Comparison of ENCODE assay signal across 29 cellular contexts in the genomic region with DNA sequence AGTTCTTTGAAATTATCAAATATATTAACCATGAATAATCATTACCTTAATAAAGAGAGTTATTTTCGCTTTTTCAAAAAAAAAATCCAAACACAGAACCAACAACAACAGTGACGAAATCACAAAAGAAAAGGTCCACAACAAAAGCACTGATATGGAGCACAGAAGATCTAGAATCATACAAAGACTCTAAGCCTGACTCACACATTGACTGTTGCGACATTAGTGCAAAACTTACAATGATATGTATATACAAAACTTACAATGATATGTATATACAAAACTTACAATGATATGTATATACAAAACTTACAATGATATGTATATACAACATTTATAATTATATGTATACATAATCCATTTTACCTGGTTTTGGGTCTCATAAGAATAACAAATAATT.
DNase-seq lines count a peak whose midpoint lies in the region; ATAC-seq, FAIRE-seq and TF ChIP-seq lines count a peak whose summit lies in the region.
"Had no signal": no experiment of that assay in that cellular context is flagged by ENCODE, and none has a peak within 500 bp of the region (broad histone marks: within the 10 kb centered on the region; RNA-seq: fewer than 3 reads in every experiment).

No MANE protein-coding gene starts in this region.

- H3K27ac ChIP-seq in HepG2 (ENCODE audit: extremely low read length, insufficient read depth, low read length) (no peak overlapping the region), right lobe of liver (no peak overlapping the region), PC-9 (no peak overlapping the region)
- H3K27ac ChIP-seq: transverse colon had no signal

- TF ChIP-seq EP300 in HepG2 (IDR thresholded peaks at IDR 0.05; ENCODE audit: low read depth in 2 of 2, low read length in 2 of 2), result no peak
- TF ChIP-seq EP300 in HepG2 (CRISPR knock-in tag; IDR thresholded peaks at IDR 0.05; ENCODE audit: borderline replicate concordance), result no peak

- in situ Hi-C loops in HepG2 (cut with HindIII; ENCODE audit: extremely low pct_ligation_motif_present, low pct_unique_long_range_greater_than_20kb), result no loop called here

- DNase-seq in HepG2 (ENCODE audit: low spot score) (no peak), right lobe of liver (no peak), cardiac fibroblast (ENCODE audit: low read depth in 2 of 2) (peak; percentile 27 to 55), frontal cortex (ENCODE audit: low spot score in 2 of 2) (no peak), NCI-H1092 (lab: John Stamatoyannopoulos, UW) (no peak), PC-9 (no peak)
- no peak for DNase-seq in stimulated activated CD4-positive, alpha-beta T cell treated with anti-CD3 and anti-CD28 coated beads, Interleukin-4, amount 100 ng/mL, for 24 hours
- DNase-seq: activated B cell treated with CpG ODN at 0.5 μM for 24 hours; activated CD4-positive, alpha-beta T cell treated with anti-CD3 and anti-CD28 coated beads, Interleukin-2, amount 50 U/mL, for 4 hours; activated naive CD4-positive, alpha-beta T cell treated with anti-CD3 and anti-CD28 coated beads, Interleukin-2, amount 50 U/mL, for 16 hours; aorta; CD8-positive, alpha-beta memory T cell; DMS53; effector CD4-positive, alpha-beta T cell; erythroblast; GF-D8; islet precursor cell; Karpas-422; NCI-H1092 treated with DMSO at 0.1 percent for 48 hours; NCI-H1930; NCI-H226; nephron progenitor cell; sigmoid colon; stimulated activated CD8-positive, alpha-beta memory T cell treated with anti-CD3 and anti-CD28 coated beads, Interleukin-4, amount 100 ng/mL, for 48 hours; T1000; transverse colon had no signal

- no peaks in the 10 kb centered on the region for H3K4me1 ChIP-seq in HepG2 (ENCODE audit: insufficient read depth, low read length)
- H3K4me1 ChIP-seq in right lobe of liver, result no peaks in the 10 kb centered on the region
- H3K4me1 ChIP-seq in PC-9 (replicated peaks; ENCODE audit: insufficient read depth), result peaks cover 14% of the 10 kb centered on the region

- H3K27me3 ChIP-seq in HepG2 (ENCODE audit: control insufficient read depth in 1 of 2, insufficient read depth in 2 of 2, low read length in 2 of 2), result no peaks in the 10 kb centered on the region; a peak in 1 of 5 replicates
- H3K27me3 ChIP-seq in right lobe of liver, result no peaks in the 10 kb centered on the region
- H3K27me3 ChIP-seq in PC-9 (ENCODE audit: insufficient read depth, low read depth), result no peaks in the 10 kb centered on the region
- H3K27me3 ChIP-seq: sigmoid colon, transverse colon had no signal

- TF ChIP-seq CTCF in HepG2 (CRISPR knock-in tag; IDR thresholded peaks at IDR 0.05), result no peak
- TF ChIP-seq CTCF in right lobe of liver (IDR thresholded peaks at IDR 0.05), result no peak
- TF ChIP-seq CTCF in cardiac fibroblast (IDR thresholded peaks at IDR 0.05; ENCODE audit: low read depth, low read length), result no peak
- no peak for TF ChIP-seq CTCF in PC-9 (conservative IDR thresholded peaks at IDR 0.05)

- H3K9me2 ChIP-seq in PC-9 (ENCODE audit: insufficient read depth), result no peaks in the 10 kb centered on the region

- no peak overlapping the region for H3K4me2 ChIP-seq in HepG2 (ENCODE audit: low read depth, low read length)
- H3K4me2 ChIP-seq in PC-9, result no peak overlapping the region

- no peaks in the 10 kb centered on the region for H4K20me1 ChIP-seq in HepG2 (ENCODE audit: insufficient read depth, low read length)
- H4K20me1 ChIP-seq in PC-9 (ENCODE audit: insufficient read depth), result no peaks in the 10 kb centered on the region

- FAIRE-seq in HepG2 (lab: Jason Lieb, UNC) (no peak), frontal cortex (lab: Jason Lieb, UNC) (peak; percentile 97)
- FAIRE-seq: H1 had no signal

- H3K36me3 ChIP-seq in HepG2 (replicated peaks in 1 of 2; ENCODE audit: control insufficient read depth in 1 of 2, insufficient read depth in 2 of 2, low read length in 2 of 2) (peaks cover 0 to 3% of the 10 kb centered on the region in 2 experiments; a peak in 1 of 5 replicates), right lobe of liver (no peaks in the 10 kb centered on the region), PC-9 (ENCODE audit: low read depth) (no peaks in the 10 kb centered on the region)
- H3K36me3 ChIP-seq: sigmoid colon, transverse colon had no signal

- 48% methylated on average over 3 of the region's 3 CpGs for WGBS in HepG2 (ENCODE audit: low lambda C conversion rate)
- 76% methylated on average over 3 of the region's 3 CpGs for WGBS in right lobe of liver (ENCODE audit: insufficient coverage, low coverage, low lambda C conversion rate, missing lambda C conversion rate)

- POLR2A ChIA-PET in HepG2 (lab: Yijun Ruan, JAX), result no interaction called here
- POLR2A ChIA-PET in PC-9 (lab: Charles Lee; ENCODE audit: unreplicated experiment), result no interaction called here

- intact Hi-C loops in HepG2 (cut with micrococcal nuclease; ENCODE audit: unreplicated experiment), result no loop called here
- intact Hi-C loops in right lobe of liver (cut with DNase I), result no loop called here
- intact Hi-C loops in PC-9 (cut with micrococcal nuclease; ENCODE audit: unreplicated experiment), result no loop called here

- ATAC-seq in HepG2 (no peak), right lobe of liver (no peak), HG02642 (IDR thresholded peaks at IDR 0.05; ENCODE audit: poor library complexity, unreplicated experiment) (no peak)
- ATAC-seq: Right ventricle myocardium inferior had no signal

- H3K4me3 ChIP-seq in HepG2 (replicated peaks in 1 of 3; ENCODE audit: insufficient read depth in 1 of 3, low read depth in 2 of 3, low read length in 3 of 3) (no peak overlapping the region), right lobe of liver (no peak overlapping the region), cardiac fibroblast (replicated peaks in 1 of 2; ENCODE audit: low read depth in 2 of 2, low read length in 2 of 2) (no peak overlapping the region), PC-9 (no peak overlapping the region)
- H3K4me3 ChIP-seq: sigmoid colon, transverse colon had no signal

- H3K9me3 ChIP-seq in HepG2 (ENCODE audit: low read length) (no peaks in the 10 kb centered on the region), right lobe of liver (no peaks in the 10 kb centered on the region), PC-9 (ENCODE audit: insufficient read depth, low read depth) (no peaks in the 10 kb centered on the region)
- H3K9me3 ChIP-seq: sigmoid colon, transverse colon had no signal

- BruUV-seq in HepG2 (replicated peaks; lab: Mats Ljungman, UMichigan) (no TSS peak), PC-9 (replicated peaks; lab: Mats Ljungman, UMichigan) (no TSS peak)

- TF ChIP-seq RAD21 in HepG2 (CRISPR knock-in tag; IDR thresholded peaks at IDR 0.05), result no peak

- peaks cover 36% of the 10 kb centered on the region for H3K79me2 ChIP-seq in HepG2 (ENCODE audit: insufficient read depth, low read length)
- H3K79me2 ChIP-seq in PC-9 (ENCODE audit: low read depth), result no peaks in the 10 kb centered on the region

- H2AFZ ChIP-seq in HepG2 (ENCODE audit: low read length) (no peak overlapping the region), PC-9 (no peak overlapping the region)

- H3F3A ChIP-seq in PC-9 (ENCODE audit: insufficient read depth, low read depth), result no peaks in the 10 kb centered on the region

- no peak overlapping the region for H3K9ac ChIP-seq in HepG2 (ENCODE audit: insufficient read depth, low read depth, low read length)

- no peak for TF ChIP-seq POLR2A in HepG2 (IDR thresholded peaks at IDR 0.05; ENCODE audit: insufficient read depth in 1 of 2, low read depth in 2 of 2, low read length in 2 of 2)
- no peak for TF ChIP-seq POLR2A in right lobe of liver (IDR thresholded peaks at IDR 0.05)

- CTCF ChIA-PET in HepG2 (lab: Yijun Ruan, JAX; ENCODE audit: low intra/inter-chr PET ratio, low total read pairs), result no interaction called here
- CTCF ChIA-PET in PC-9 (lab: Charles Lee), result no interaction called here

TF ChIP-seq in HepG2, 621 proteins besides CTCF, POLR2A, EP300 and RAD21:
- no peak for TF ChIP-seq PPARG (CRISPR knock-in tag; conservative IDR thresholded peaks at IDR 0.05)
- TF ChIP-seq, protein P1, sequence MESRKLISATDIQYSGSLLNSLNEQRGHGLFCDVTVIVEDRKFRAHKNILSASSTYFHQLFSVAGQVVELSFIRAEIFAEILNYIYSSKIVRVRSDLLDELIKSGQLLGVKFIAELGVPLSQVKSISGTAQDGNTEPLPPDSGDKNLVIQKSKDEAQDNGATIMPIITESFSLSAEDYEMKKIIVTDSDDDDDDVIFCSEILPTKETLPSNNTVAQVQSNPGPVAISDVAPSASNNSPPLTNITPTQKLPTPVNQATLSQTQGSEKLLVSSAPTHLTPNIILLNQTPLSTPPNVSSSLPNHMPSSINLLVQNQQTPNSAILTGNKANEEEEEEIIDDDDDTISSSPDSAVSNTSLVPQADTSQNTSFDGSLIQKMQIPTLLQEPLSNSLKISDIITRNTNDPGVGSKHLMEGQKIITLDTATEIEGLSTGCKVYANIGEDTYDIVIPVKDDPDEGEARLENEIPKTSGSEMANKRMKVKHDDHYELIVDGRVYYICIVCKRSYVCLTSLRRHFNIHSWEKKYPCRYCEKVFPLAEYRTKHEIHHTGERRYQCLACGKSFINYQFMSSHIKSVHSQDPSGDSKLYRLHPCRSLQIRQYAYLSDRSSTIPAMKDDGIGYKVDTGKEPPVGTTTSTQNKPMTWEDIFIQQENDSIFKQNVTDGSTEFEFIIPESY (CRISPR knock-in tag; IDR thresholded peaks at IDR 0.05), result no peak
- TF ChIP-seq, protein P2, sequence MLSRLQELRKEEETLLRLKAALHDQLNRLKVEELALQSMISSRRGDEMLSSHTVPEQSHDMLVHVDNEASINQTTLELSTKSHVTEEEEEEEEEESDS (CRISPR knock-in tag; IDR thresholded peaks at IDR 0.05; ENCODE audit: borderline replicate concordance), result no peak
- no peak for TF ChIP-seq ZNF326 (CRISPR knock-in tag; IDR thresholded peaks at IDR 0.05; ENCODE audit: borderline replicate concordance)
- TF ChIP-seq ZBTB7B (CRISPR knock-in tag; IDR thresholded peaks at IDR 0.05), result no peak
- TF ChIP-seq CEBPB (IDR thresholded peaks at IDR 0.05; ENCODE audit: borderline replicate concordance, low read depth, low read length), result peak; percentile 38; the same call in 1 of the 2 replicates

Comparison
In these comparisons a context has a peak if more than half of its experiments do, and no peak if none do; other contexts are left out.
1. DNase-seq: peak in cardiac fibroblast (2 of 2); none in HepG2 (single experiment), right lobe of liver (0 of 3), frontal cortex (0 of 2), NCI-H1092 (single experiment), PC-9 (0 of 2) and stimulated activated CD4-positive, alpha-beta T cell treated with anti-CD3 and anti-CD28 coated beads, Interleukin-4, amount 100 ng/mL, for 24 hours (single experiment).